8 cellular contexts compared by ENCODE assay signal in the genomic region with DNA sequence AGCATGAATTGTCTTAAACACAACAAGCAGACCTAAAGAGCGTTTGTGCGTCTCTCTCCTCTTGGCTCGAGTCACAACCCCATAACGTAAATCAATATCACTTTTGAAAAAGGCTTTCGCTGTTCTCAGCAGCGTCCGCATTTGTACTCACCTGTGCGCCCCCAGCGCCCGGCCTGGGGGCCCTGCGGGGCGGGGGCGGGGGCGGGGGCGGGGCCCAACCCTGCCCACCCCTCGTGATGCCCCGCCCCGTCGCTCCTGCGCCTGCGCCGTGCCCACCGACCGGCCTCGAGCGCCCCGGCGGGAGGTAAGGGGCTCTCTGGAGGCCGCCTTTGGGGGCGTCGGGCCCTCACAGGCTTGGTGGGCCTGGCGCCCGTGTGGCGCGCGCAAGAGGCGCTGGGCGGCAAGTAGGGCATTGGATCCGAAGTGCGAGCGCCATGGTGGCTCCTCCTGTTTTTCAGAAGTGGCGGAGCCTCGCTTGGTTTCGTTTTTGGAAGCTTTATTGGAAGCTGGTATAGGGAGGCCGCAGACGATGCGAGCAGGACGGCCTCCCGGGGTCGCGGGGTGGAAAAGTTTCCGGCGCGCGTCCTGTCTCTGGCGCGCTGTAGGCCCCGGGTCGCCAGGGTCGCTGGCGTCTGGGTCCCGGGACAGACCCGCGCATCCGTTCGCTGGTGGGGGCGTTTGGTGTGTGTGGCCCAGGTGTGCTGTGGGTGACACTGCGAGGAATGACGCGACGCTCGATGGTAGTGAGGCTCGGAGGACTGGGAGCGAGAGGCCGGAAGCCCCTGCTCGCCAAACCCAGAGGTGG. TPM values are rescaled to one million over a fixed set of nuclear protein-coding genes. Genes with fewer than 3 reads are reported as not detected.
DNase-seq lines count a peak whose midpoint lies in the region; ATAC-seq and TF ChIP-seq lines count a peak whose summit lies in the region.

TSS of gene STX17 (plus strand) at position 252 of the 805 bp plus-strand sequence. CDS start 8,586 bp downstream, outside the sequence.

- H3K9me3 Mint-ChIP-seq in activated CD4-positive, alpha-beta memory T cell treated with anti-CD3 and anti-CD28 coated beads, Interleukin-2, amount 10 ng/mL, durations not matched to agents 7 days and 5 days = no peaks in the 10 kb centered on the region

- H3K36me3 ChIP-seq in BE2C (no peaks in the 10 kb centered on the region), lower lobe of right lung (no peaks in the 10 kb centered on the region)

- peaks cover 15% of the 10 kb centered on the region for H3K27me3 Mint-ChIP-seq in activated CD4-positive, alpha-beta memory T cell treated with anti-CD3 and anti-CD28 coated beads, Interleukin-2, amount 10 ng/mL, durations not matched to agents 7 days and 5 days

- peaks cover 7% of the 10 kb centered on the region for H3K36me3 Mint-ChIP-seq in activated CD4-positive, alpha-beta memory T cell treated with anti-CD3 and anti-CD28 coated beads, Interleukin-2, amount 10 ng/mL, durations not matched to agents 7 days and 5 days (ENCODE audit: low read depth)

- H3K27ac ChIP-seq in lower lobe of right lung = peak within 1 kb of the TSS; percentile 99

- POLR2A ChIA-PET in activated CD4-positive, alpha-beta memory T cell treated with anti-CD3 and anti-CD28 coated beads, Interleukin-2, amount 10 ng/mL, durations not matched to agents 7 days and 5 days (lab: Charles Lee) = interaction anchor here (0.7 to 2.0 kb wide), 16 partner anchors 9 to 685 kb away, joined by 3 to 17 read pairs (median 4); partner anchors contain the start of genes ALG2, NR4A3, SEC61B and TEX10

- H3K27me3 ChIP-seq in BE2C (no peaks in the 10 kb centered on the region), lower lobe of right lung (ENCODE audit: low read depth) (no peaks in the 10 kb centered on the region)

- intact Hi-C loops in lower lobe of right lung (cut with DNase I) = no loop called here

- H3K4me3 Mint-ChIP-seq in activated CD4-positive, alpha-beta memory T cell treated with anti-CD3 and anti-CD28 coated beads, Interleukin-2, amount 10 ng/mL, durations not matched to agents 7 days and 5 days = peak within 1 kb of the TSS; percentile 97

- CTCF ChIA-PET in activated CD4-positive, alpha-beta memory T cell treated with anti-CD3 and anti-CD28 coated beads, Interleukin-2, amount 10 ng/mL, durations not matched to agents 7 days and 5 days (lab: Charles Lee) = interaction anchor here (1.3 to 1.5 kb wide), 3 partner anchors 82 to 84 kb away, joined by 3 to 5 read pairs (median 4); no protein-coding TSS in a partner anchor

- ATAC-seq in HG03432 (IDR thresholded peaks at IDR 0.05; ENCODE audit: unreplicated experiment) = peak; percentile 87
- ATAC-seq in lower lobe of right lung = peak; percentile 97 to 98

- H3K4me3 ChIP-seq in BE2C (ENCODE audit: low read depth, low read length) = peak within 1 kb of the TSS; percentile 92
- H3K4me3 ChIP-seq in lower lobe of right lung = peak within 1 kb of the TSS; percentile 88

- H3K4me1 ChIP-seq in BE2C (no peaks in the 10 kb centered on the region), lower lobe of right lung (peaks cover 13% of the 10 kb centered on the region)

- DNase-seq in BE2C (peak; percentile 88), NCI-H748 (lab: John Stamatoyannopoulos, UW; ENCODE audit: unreplicated experiment) (peak; percentile 83), ecto neural progenitor cell (ENCODE audit: low spot score) (peak; percentile 88), lower lobe of right lung (peak; percentile 77)
- peak; percentile 79 for DNase-seq in activated CD4-positive, alpha-beta memory T cell treated with anti-CD3 and anti-CD28 coated beads, Interleukin-2, amount 10 ng/mL, durations not matched to agents 7 days and 5 days
- DNase-seq in stimulated activated CD4-positive, alpha-beta T cell treated with anti-CD3 and anti-CD28 coated beads, TNF-alpha, amount 100 ng/mL, for 24 hours (ENCODE audit: low read depth in 3 of 3) = peak; percentile 62 to 74 (median 62)

- TF ChIP-seq CTCF in BE2C (IDR thresholded peaks at IDR 0.05; ENCODE audit: low read depth, low read length) (no peak), lower lobe of right lung (IDR thresholded peaks at IDR 0.05) (no peak)

- H3K4me1 Mint-ChIP-seq in activated CD4-positive, alpha-beta memory T cell treated with anti-CD3 and anti-CD28 coated beads, Interleukin-2, amount 10 ng/mL, durations not matched to agents 7 days and 5 days = peaks cover 31% of the 10 kb centered on the region

- peak within 1 kb of the TSS; percentile 96 for H3K27ac Mint-ChIP-seq in activated CD4-positive, alpha-beta memory T cell treated with anti-CD3 and anti-CD28 coated beads, Interleukin-2, amount 10 ng/mL, durations not matched to agents 7 days and 5 days

- no peaks in the 10 kb centered on the region for H3K9me3 ChIP-seq in BE2C
- H3K9me3 ChIP-seq in lower lobe of right lung = no peaks in the 10 kb centered on the region

- peak; percentile 74 for TF ChIP-seq POLR2A in GM19099 (IDR thresholded peaks at IDR 0.05; ENCODE audit: extremely low read depth, insufficient read length, low read depth)

RNA-seq across cellular contexts. Expression of gene STX17, which starts in this region (rescaled TPM):
- polyA plus RNA-seq in BE2C (2012; ENCODE audit: insufficient read depth, insufficient read length, low read depth) = 4.9 TPM
- total RNA-seq in activated CD4-positive, alpha-beta memory T cell treated with anti-CD3 and anti-CD28 coated beads, Interleukin-2, amount 10 ng/mL, durations not matched to agents 7 days and 5 days = 10 to 100 TPM; 35.8 to 37.3 TPM
- total RNA-seq in lower lobe of right lung = 37.8 TPM

Comparison
In these comparisons a context has a peak if more than half of its experiments do, and no peak if none do; other contexts are left out.
1. Peak in every context shown above with its lines: DNase-seq, ATAC-seq, H3K4me3 ChIP-seq and H3K27ac ChIP-seq.